Comparison of ENCODE assay signal across 8 cellular contexts in the genomic region with DNA sequence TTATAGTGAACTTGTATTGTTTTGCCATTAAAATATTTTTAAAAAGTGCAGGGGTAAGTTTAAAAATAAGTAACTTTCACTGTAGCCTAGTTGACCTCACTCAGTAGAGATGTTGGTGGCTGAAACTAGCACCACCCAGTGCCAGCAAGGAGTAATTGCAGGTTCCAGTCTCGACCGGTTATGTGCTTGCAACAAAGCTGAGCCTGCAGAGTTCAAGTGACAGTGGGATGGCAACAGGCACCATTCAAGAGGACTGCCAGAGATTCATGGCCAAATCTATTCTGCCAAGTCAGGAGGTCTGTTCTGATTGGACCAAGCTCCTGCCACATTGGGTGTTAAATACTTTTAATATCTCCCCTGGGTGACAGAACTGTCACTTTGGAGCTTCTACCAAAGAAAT. TPM values are rescaled to one million over a fixed set of nuclear protein-coding genes. Genes with fewer than 3 reads are reported as not detected.
DNase-seq lines count a peak whose midpoint lies in the region; ATAC-seq, FAIRE-seq and TF ChIP-seq lines count a peak whose summit lies in the region.

No MANE protein-coding gene starts in this region.

- FAIRE-seq in H54 (lab: Jason Lieb, UNC) (no peak), urothelium cell line (lab: Jason Lieb, UNC) (no peak)

- TF ChIP-seq POLR2A in H54 (IDR thresholded peaks at IDR 0.05; ENCODE audit: low read depth, low read length), result no peak

- ATAC-seq in GM18907 (IDR thresholded peaks at IDR 0.05; ENCODE audit: unreplicated experiment), result no peak

- DNase-seq in CD1c-positive myeloid dendritic cell (ENCODE audit: extremely low spot score), result peak; percentile 46
- DNase-seq in H54 (ENCODE audit: insufficient read length, low spot score), result peak; percentile 33
- DNase-seq in SW480 (ENCODE audit: low spot score), result peak; percentile 36
- peak; percentile 73 for DNase-seq in germinal center (ENCODE audit: low spot score)
- peak; percentile 43 for DNase-seq in urothelium cell line (ENCODE audit: low spot score)
- no peak for DNase-seq in cerebellum (ENCODE audit: low spot score)
- DNase-seq in activated gamma-delta T cell treated with Interleukin-2 at 50 U/mL for 16 hours, result no peak

RNA-seq across cellular contexts. Expression of gene ADAMTS7, which starts 2.7 kb away (rescaled TPM):
- total RNA-seq in cerebellum, result 25.9 TPM

Comparison
In these comparisons a context has a peak if more than half of its experiments do, and no peak if none do; other contexts are left out.
1. DNase-seq: peak in CD1c-positive myeloid dendritic cell (single experiment), H54 (single experiment), SW480 (single experiment), germinal center (single experiment) and urothelium cell line (single experiment); none in cerebellum (single experiment) and activated gamma-delta T cell treated with Interleukin-2 at 50 U/mL for 16 hours (single experiment).